Comparison of ENCODE assay signal across 14 cellular contexts in the genomic region with DNA sequence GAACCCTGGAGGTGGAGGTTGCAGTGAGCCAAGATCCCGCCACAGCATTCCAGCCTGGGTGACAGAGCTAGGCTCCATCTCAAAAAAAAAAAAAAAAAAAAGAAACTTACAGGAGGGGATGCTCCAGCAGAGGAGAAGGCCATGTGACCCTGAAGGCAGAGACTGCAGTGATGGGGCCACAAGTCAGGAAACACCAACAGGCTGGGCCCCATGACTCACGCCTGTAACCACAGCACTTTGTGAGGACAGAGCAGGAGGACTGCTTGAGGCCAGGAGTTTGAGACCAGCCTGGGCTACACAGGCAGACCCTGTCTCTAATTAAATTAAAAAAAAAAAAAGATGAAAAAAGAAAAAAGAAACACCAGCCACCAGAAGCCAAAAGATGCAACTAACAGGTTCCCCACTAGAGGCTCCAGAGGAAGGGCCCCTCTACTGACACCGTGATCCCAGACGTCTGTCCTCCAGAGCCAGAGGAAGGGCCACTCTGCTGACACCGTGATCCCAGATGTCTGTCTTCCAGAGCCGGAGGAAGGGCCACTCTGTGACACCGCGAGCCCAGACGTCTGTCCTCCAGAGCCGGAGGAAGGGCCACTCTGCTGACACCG. TPM values are rescaled to one million over a fixed set of nuclear protein-coding genes. Genes with fewer than 3 reads are reported as not detected.
DNase-seq lines count a peak whose midpoint lies in the region; ATAC-seq and TF ChIP-seq lines count a peak whose summit lies in the region.
"Had no signal": no experiment of that assay in that cellular context is flagged by ENCODE, and none has a peak within 500 bp of the region (broad histone marks: within the 10 kb centered on the region; RNA-seq: fewer than 3 reads in every experiment).

No MANE protein-coding gene starts in this region.

- H3K4me1 ChIP-seq in Caco-2 = no peaks in the 10 kb centered on the region
- H3K4me1 ChIP-seq in effector memory CD4-positive, alpha-beta T cell (ENCODE audit: control insufficient read depth, insufficient read depth, low read length, poor library complexity, severe bottlenecking) = no peaks in the 10 kb centered on the region

- no peak overlapping the region for H3K4me3 Mint-ChIP-seq in immature natural killer cell
- H3K4me3 Mint-ChIP-seq in Caco-2 (ENCODE audit: unreplicated experiment) = no peak overlapping the region
- no peak overlapping the region for H3K4me3 Mint-ChIP-seq in osteocyte (ENCODE audit: unreplicated experiment)
- H3K4me3 Mint-ChIP-seq: stimulated activated naive CD8-positive, alpha-beta T cell treated with anti-CD3 and anti-CD28 coated beads, Interleukin-15, Interleukin-2, amounts not matched to agents 100 ng/mL and 50 ng/mL, for 24 hours had no signal

- peak; percentile 37 for ATAC-seq in GM21390 (IDR thresholded peaks at IDR 0.05; ENCODE audit: unreplicated experiment)
- ATAC-seq: activated CD4-positive, CD25-positive, alpha-beta regulatory T cell treated with anti-CD3 and anti-CD28 coated beads, Interleukin-2, amount 50 U/mL, for 24 hours had no signal

- no peak overlapping the region for H3K27ac ChIP-seq in effector memory CD4-positive, alpha-beta T cell (ENCODE audit: insufficient read depth, low read length, poor library complexity, severe bottlenecking)
- H3K27ac ChIP-seq: cardiac muscle cell had no signal

- H3K36me3 Mint-ChIP-seq in immature natural killer cell = no peaks in the 10 kb centered on the region
- H3K36me3 Mint-ChIP-seq in Caco-2 (ENCODE audit: insufficient read depth, unreplicated experiment) = peaks cover 5% of the 10 kb centered on the region
- H3K36me3 Mint-ChIP-seq in osteocyte (ENCODE audit: unreplicated experiment) = no peaks in the 10 kb centered on the region

- H3K27me3 ChIP-seq in GM06990 (replicated peaks; ENCODE audit: control insufficient read depth, insufficient read depth, low read length) = no peaks in the 10 kb centered on the region
- H3K27me3 ChIP-seq in Caco-2 (replicated peaks; ENCODE audit: control insufficient read depth, insufficient read depth, low read length) = no peaks in the 10 kb centered on the region
- H3K27me3 ChIP-seq in effector memory CD4-positive, alpha-beta T cell (replicated peaks; ENCODE audit: control insufficient read depth, insufficient read depth, low read length, poor library complexity, severe bottlenecking) = no peaks in the 10 kb centered on the region
- H3K27me3 ChIP-seq: cardiac muscle cell had no signal

- H3K36me3 ChIP-seq in GM06990 (ENCODE audit: control insufficient read depth, insufficient read depth, low read length) (no peaks in the 10 kb centered on the region), Caco-2 (ENCODE audit: control insufficient read depth, insufficient read depth, low read length) (no peaks in the 10 kb centered on the region)
- no peaks in the 10 kb centered on the region for H3K36me3 ChIP-seq in effector memory CD4-positive, alpha-beta T cell (ENCODE audit: control insufficient read depth, insufficient read depth, low read length)
- H3K36me3 ChIP-seq: cardiac muscle cell had no signal

- intact Hi-C loops in Caco-2 (cut with micrococcal nuclease; ENCODE audit: unreplicated experiment) = no loop called here

- H3K27ac Mint-ChIP-seq in immature natural killer cell (peak overlapping the region in 1 of 6 donors; percentile 7), Caco-2 (ENCODE audit: unreplicated experiment) (no peak overlapping the region), osteocyte (ENCODE audit: unreplicated experiment) (no peak overlapping the region)
- H3K27ac Mint-ChIP-seq: stimulated activated naive CD8-positive, alpha-beta T cell treated with anti-CD3 and anti-CD28 coated beads, Interleukin-15, Interleukin-2, amounts not matched to agents 100 ng/mL and 50 ng/mL, for 24 hours had no signal

- POLR2A ChIA-PET in Caco-2 (lab: Charles Lee) = interaction anchor here (0.6 kb wide), 1 partner anchor 18 kb away, joined by 12 read pairs; no protein-coding TSS in a partner anchor

- no TSS peak for BruUV-seq in Caco-2 (replicated peaks; lab: Mats Ljungman, UMichigan)

- peaks cover 26 to 28% of the 10 kb centered on the region in 2 donors for H3K4me1 Mint-ChIP-seq in immature natural killer cell
- no peaks in the 10 kb centered on the region for H3K4me1 Mint-ChIP-seq in Caco-2 (ENCODE audit: low read depth, unreplicated experiment)
- no peaks in the 10 kb centered on the region for H3K4me1 Mint-ChIP-seq in osteocyte (ENCODE audit: unreplicated experiment)

- H3K9me3 Mint-ChIP-seq in immature natural killer cell = no peaks in the 10 kb centered on the region
- H3K9me3 Mint-ChIP-seq in Caco-2 (ENCODE audit: unreplicated experiment) = no peaks in the 10 kb centered on the region
- H3K9me3 Mint-ChIP-seq in osteocyte (ENCODE audit: unreplicated experiment) = no peaks in the 10 kb centered on the region
- H3K9me3 Mint-ChIP-seq: stimulated activated naive CD8-positive, alpha-beta T cell treated with anti-CD3 and anti-CD28 coated beads, Interleukin-15, Interleukin-2, amounts not matched to agents 100 ng/mL and 50 ng/mL, for 24 hours had no signal

- no peak for DNase-seq in GM06990 (ENCODE audit: extremely low read depth, insufficient read length)
- DNase-seq in NOMO-1 treated with DMSO at 0.1 percent for 48 hours (lab: John Stamatoyannopoulos, UW; ENCODE audit: unreplicated experiment) = peak; percentile 85
- peak in 2 of 3 donors; percentile 17 to 25 for DNase-seq in immature natural killer cell
- no peak for DNase-seq in Caco-2
- DNase-seq in NCI-H1092 (lab: John Stamatoyannopoulos, UW) = no peak
- DNase-seq in osteocyte (ENCODE audit: extremely low spot score, unreplicated experiment) = no peak
- DNase-seq in effector memory CD4-positive, alpha-beta T cell = no peak
- DNase-seq: GF-D8, NCI-H2081 treated with DMSO at 0.1 percent for 48 hours had no signal

- CTCF ChIA-PET in Caco-2 (lab: Charles Lee) = no interaction called here

- H3K9me3 ChIP-seq in Caco-2 = no peaks in the 10 kb centered on the region
- H3K9me3 ChIP-seq in effector memory CD4-positive, alpha-beta T cell (ENCODE audit: control insufficient read depth, low read length) = no peaks in the 10 kb centered on the region

- H3K4me3 ChIP-seq in GM06990 (replicated peaks; ENCODE audit: low read depth, low read length) (no peak overlapping the region), Caco-2 (ENCODE audit: low read depth, low read length) (no peak overlapping the region)
- H3K4me3 ChIP-seq in effector memory CD4-positive, alpha-beta T cell (ENCODE audit: insufficient read depth, low read depth, low read length, poor library complexity, severe bottlenecking) = no peak overlapping the region
- H3K4me3 ChIP-seq: cardiac muscle cell had no signal

- peak; percentile 38 for TF ChIP-seq CTCF in GM06990 (IDR thresholded peaks at IDR 0.05; ENCODE audit: insufficient read depth, low read length, poor library complexity, severe bottlenecking)
- no peak for TF ChIP-seq CTCF in Caco-2 (IDR thresholded peaks at IDR 0.05; ENCODE audit: insufficient read depth in 1 of 2, low read depth in 1 of 2, low read length in 1 of 2, severe bottlenecking in 1 of 2, unreplicated experiment in 1 of 2)
- no peak for TF ChIP-seq CTCF in osteocyte (IDR thresholded peaks at IDR 0.05)

- H3K27me3 Mint-ChIP-seq in immature natural killer cell (ENCODE audit: low read depth in 3 of 3) = peaks cover 2 to 6% (median 3%) of the 10 kb centered on the region in 3 donors
- peaks cover 4% of the 10 kb centered on the region for H3K27me3 Mint-ChIP-seq in Caco-2 (ENCODE audit: insufficient read depth, unreplicated experiment)
- H3K27me3 Mint-ChIP-seq in osteocyte (ENCODE audit: unreplicated experiment) = peaks cover 9% of the 10 kb centered on the region

RNA-seq across cellular contexts. Expression of gene GLT1D1, which starts 9.1 kb away (rescaled TPM):
- 1 to 10 TPM in 1 of 3 donors, not detected in 2; 2.5 TPM for polyA plus RNA-seq in immature natural killer cell
- not detected in 2 replicates for total RNA-seq in Caco-2 (2022)
- total RNA-seq in osteocyte = 0.11 TPM in 1 of 2 replicates, not detected in the other
- total RNA-seq: renal cortical epithelial cell had no signal

RNA-seq across cellular contexts. Expression of gene SLC15A4, which starts 20.4 kb away (rescaled TPM):
- polyA plus RNA-seq in immature natural killer cell = 10 to 100 TPM; 36.3 to 39.2 (median 39.0) TPM
- 17.8 and 19.6 TPM in 2 replicates for total RNA-seq in Caco-2 (2022)
- 29.3 and 34.3 TPM in 2 replicates for total RNA-seq in osteocyte

Comparison
In these comparisons a context has a peak if more than half of its experiments do, and no peak if none do; other contexts are left out.
1. DNase-seq: peak in NOMO-1 treated with DMSO at 0.1 percent for 48 hours (single experiment) and immature natural killer cell (2 of 3); none in GM06990 (single experiment), Caco-2 (0 of 2), NCI-H1092 (single experiment), osteocyte (single experiment) and effector memory CD4-positive, alpha-beta T cell (0 of 3).